ENCODE assay signal across 13 cellular contexts in the genomic region with DNA sequence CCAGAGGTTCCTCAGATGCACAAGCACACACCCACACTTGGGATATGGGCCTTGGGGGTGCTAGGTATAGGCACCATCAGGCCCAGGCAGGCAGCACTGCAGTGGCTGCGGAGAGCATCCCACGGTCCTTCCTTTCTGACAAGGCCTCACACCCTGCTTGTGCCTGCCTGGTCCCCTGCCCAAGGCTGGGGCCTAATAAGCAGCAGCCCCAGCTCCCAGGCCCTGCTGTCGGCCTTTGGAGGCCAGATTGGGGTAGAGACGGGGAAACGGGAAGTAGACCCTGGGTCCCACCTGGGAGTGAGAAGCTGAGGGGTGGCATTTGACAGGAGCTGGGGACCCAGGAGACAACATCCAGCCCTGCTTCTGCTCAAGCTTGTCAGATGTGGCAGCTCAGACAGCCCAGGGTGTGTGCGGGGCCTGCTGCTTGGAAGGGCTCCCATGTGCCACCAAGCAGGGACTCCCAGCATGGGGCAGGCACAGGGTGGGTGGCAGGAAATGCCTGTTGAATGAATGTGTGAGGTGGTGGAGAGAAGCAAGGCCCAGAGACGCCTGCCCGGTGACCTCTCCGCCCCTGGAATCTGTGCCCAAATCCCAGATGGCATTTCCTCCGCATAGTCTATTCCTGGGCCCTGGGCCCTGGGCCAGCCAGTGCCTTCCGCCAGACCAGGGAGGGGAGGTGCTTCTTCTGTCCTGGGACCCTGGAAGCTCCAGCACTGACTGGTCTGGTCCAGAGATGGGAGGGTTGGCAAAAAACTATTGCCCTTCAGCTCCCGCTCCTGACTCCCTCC. TPM values are rescaled to one million over a fixed set of nuclear protein-coding genes. Genes with fewer than 3 reads are reported as not detected.
DNase-seq lines count a peak whose midpoint lies in the region; ATAC-seq and TF ChIP-seq lines count a peak whose summit lies in the region.
"Had no signal": no experiment of that assay in that cellular context is flagged by ENCODE, and none has a peak within 500 bp of the region (broad histone marks: within the 10 kb centered on the region; RNA-seq: fewer than 3 reads in every experiment).

No MANE protein-coding gene starts in this region.

- H3K4me3 ChIP-seq in fibroblast of the aortic adventitia (ENCODE audit: low read depth, low read length): no peak overlapping the region
- H3K4me3 ChIP-seq in psoas muscle: peak overlapping the region; percentile 28
- no peak overlapping the region for H3K4me3 ChIP-seq in adrenal gland

- H3K27me3 ChIP-seq in psoas muscle (ENCODE audit: insufficient read depth in 3 of 3, low read length in 2 of 3) (peaks cover 0 to 7% (median 5%) of the 10 kb centered on the region in 3 donors), adrenal gland (peaks cover 11% of the 10 kb centered on the region)

- intact Hi-C loops in psoas muscle (cut with DNase I): no loop called here
- intact Hi-C loops in adrenal gland (cut with DNase I): no loop called here

- ATAC-seq in psoas muscle (peak; percentile 77 to 89 (median 85)), HG03460 (IDR thresholded peaks at IDR 0.05; ENCODE audit: unreplicated experiment) (no peak)
- ATAC-seq: natural killer cell treated with Interleukin-12 subunit alpha and Interleukin-12 subunit beta and Interleukin-15 and Interleukin-18, amount 100 ng/mL, for 72 hours had no signal

- H3K36me3 ChIP-seq in psoas muscle (ENCODE audit: insufficient read depth in 1 of 2, low read depth in 1 of 2) (no peaks in the 10 kb centered on the region), adrenal gland (replicated peaks in 1 of 2) (no peaks in the 10 kb centered on the region)

- H3K27ac ChIP-seq in RWPE1 (peak overlapping the region; percentile 78), psoas muscle (peak overlapping the region; percentile 69), adrenal gland (peak overlapping the region in 1 of 5 donors; percentile 40)

- WGBS in psoas muscle, 3 donors: 53 to 59% (median 58%) methylated on average over 12 of the region's 12 CpGs
- 73 to 89% (median 87%) methylated on average over 2 to 12 of the region's 12 CpGs for WGBS in adrenal gland, 4 donors

- CTCF ChIA-PET in RWPE1 (lab: Yijun Ruan, JAX): interaction anchor here (0.6 to 0.7 kb wide), 3 partner anchors 16 to 360 kb away, joined by 3 read pairs; no protein-coding TSS in a partner anchor

- H3K4me1 ChIP-seq in psoas muscle (peaks cover 21% of the 10 kb centered on the region), adrenal gland (replicated peaks in 1 of 2) (peaks cover 0 to 8% of the 10 kb centered on the region in 2 donors)

- POLR2A ChIA-PET in RWPE1 (lab: Yijun Ruan, JAX; ENCODE audit: low non-redundant PET): interaction anchor here (1.2 kb wide), 1 partner anchor 37 kb away, joined by 13 read pairs; the partner anchor contains the start of gene SF3B2

- no peak for TF ChIP-seq CTCF in RWPE1 (conservative IDR thresholded peaks at IDR 0.05; ENCODE audit: low read depth)
- no peak for TF ChIP-seq CTCF in fibroblast of the aortic adventitia (IDR thresholded peaks at IDR 0.05; ENCODE audit: insufficient read depth, low read length)
- no peak for TF ChIP-seq CTCF in psoas muscle (IDR thresholded peaks at IDR 0.05)
- no peak for TF ChIP-seq CTCF in adrenal gland (IDR thresholded peaks at IDR 0.05)

- H3K9me3 ChIP-seq in psoas muscle: no peaks in the 10 kb centered on the region
- H3K9me3 ChIP-seq in adrenal gland (replicated peaks in 1 of 3): no peaks in the 10 kb centered on the region

- TF ChIP-seq POLR2A in adrenal gland (IDR thresholded peaks at IDR 0.05): no peak

- DNase-seq in EL: peak; percentile 92
- no peak for DNase-seq in RWPE1 (ENCODE audit: low spot score)
- peak; percentile 43 for DNase-seq in fibroblast of the aortic adventitia (ENCODE audit: low read depth)
- DNase-seq in psoas muscle: peak in 1 of 2 donors; percentile 74
- no peak for DNase-seq in MV-4-11 (lab: John Stamatoyannopoulos, UW)
- DNase-seq in adrenal gland: no peak
- DNase-seq in activated CD8-positive, alpha-beta memory T cell treated with anti-CD3 and anti-CD28 coated beads, Interleukin-2, amount 50 U/mL, for 48 hours: no peak
- DNase-seq: activated CD8-positive, alpha-beta memory T cell treated with anti-CD3 and anti-CD28 coated beads, Interleukin-2, amount 50 U/mL, for 4 hours; stimulated activated CD4-positive, alpha-beta T cell treated with anti-CD3 and anti-CD28 coated beads, Interleukin-4, amount 100 ng/mL, for 1 hour had no signal

RNA-seq across cellular contexts. Expression of gene CST6, which starts 3.5 kb away (rescaled TPM):
- total RNA-seq in fibroblast of the aortic adventitia (ENCODE audit: low replicate concordance) (1.7 TPM in 1 of 2 replicates, not detected in the other), psoas muscle (under 1 TPM in 3 of 4 donors, not detected in 1; 0.40 to 0.93 (median 0.47) TPM), adrenal gland (under 1 TPM in 1 of 8 donors, not detected in 7; 0.55 TPM)
- polyA plus RNA-seq in psoas muscle (10 to 100 TPM in 1 of 3 donors, under 1 TPM in 1, not detected in 1; 0.13 to 18.7 TPM), adrenal gland (under 1 TPM in 1 of 3 donors, not detected in 2; 0.24 TPM)
- total RNA-seq: subcutaneous adipose tissue; T-helper 2 cell treated with Interferon-gamma antibody and Interleukin-4, amounts not matched to agents 100 ng/mL and 5 ng/mL, for 36 hours had no signal

RNA-seq across cellular contexts. Expression of gene CATSPER1, which starts 11.0 kb away (rescaled TPM):
- total RNA-seq in fibroblast of the aortic adventitia (ENCODE audit: low replicate concordance) (not detected in 2 replicates), psoas muscle (not detected), adrenal gland (under 1 TPM in 3 of 8 donors, not detected in 5; 0.20 to 0.47 (median 0.41) TPM)
- polyA plus RNA-seq in psoas muscle (under 1 TPM in 2 of 3 donors, not detected in 1; 0.01 to 0.55 TPM), adrenal gland (1 to 10 TPM in 1 of 3 donors, under 1 TPM in 2; 0.37 to 2.3 (median 0.61) TPM)

RNA-seq across cellular contexts. Expression of gene BANF1, which starts 13.0 kb away (rescaled TPM):
- 44.1 and 57.7 TPM in 2 replicates for total RNA-seq in fibroblast of the aortic adventitia (ENCODE audit: low replicate concordance)
- total RNA-seq in psoas muscle: 100 to 1,000 TPM; 298 to 384 (median 336) TPM
- polyA plus RNA-seq in psoas muscle: 100 to 1,000 TPM; 251 to 355 (median 314) TPM
- 100 to 1,000 TPM in 4 of 8 donors, 10 to 100 TPM in 4; 63.1 to 212 (median 138) TPM for total RNA-seq in adrenal gland
- polyA plus RNA-seq in adrenal gland: 100 to 1,000 TPM; 268 to 364 (median 270) TPM

RNA-seq across cellular contexts. Expression of gene EIF1AD, which starts 13.3 kb away (rescaled TPM):
- total RNA-seq in fibroblast of the aortic adventitia (ENCODE audit: low replicate concordance) (21.9 and 26.4 TPM in 2 replicates), psoas muscle (10 to 100 TPM; 24.8 to 44.5 (median 31.6) TPM), adrenal gland (10 to 100 TPM; 16.1 to 49.0 (median 29.6) TPM)
- polyA plus RNA-seq in psoas muscle (10 to 100 TPM; 29.4 to 63.1 (median 54.2) TPM), adrenal gland (10 to 100 TPM; 15.5 to 35.6 (median 20.4) TPM)

RNA-seq across cellular contexts. Expression of gene GAL3ST3, which starts 33.7 kb away (rescaled TPM):
- not detected in 2 replicates for total RNA-seq in fibroblast of the aortic adventitia (ENCODE audit: low replicate concordance)
- total RNA-seq in psoas muscle: under 1 TPM in 1 of 4 donors, not detected in 3; 0.36 TPM
- polyA plus RNA-seq in psoas muscle: under 1 TPM in 1 of 3 donors, not detected in 2; 0.03 TPM
- total RNA-seq in adrenal gland: under 1 TPM in 3 of 8 donors, not detected in 5; 0.17 to 0.41 (median 0.27) TPM
- polyA plus RNA-seq in adrenal gland: not detected
- total RNA-seq: natural killer cell treated with Interleukin-12 subunit alpha and Interleukin-12 subunit beta and Interleukin-15 and Interleukin-18, amount 100 ng/mL, for 72 hours; T-helper 2 cell treated with Interferon-gamma antibody and Interleukin-4, amounts not matched to agents 100 ng/mL and 5 ng/mL, for 36 hours had no signal

Comparison
In these comparisons a context has a peak if more than half of its experiments do, and no peak if none do; other contexts are left out.
1. DNase-seq: peak in EL (single experiment) and fibroblast of the aortic adventitia (single experiment); none in RWPE1 (single experiment), MV-4-11 (single experiment), adrenal gland (0 of 7) and activated CD8-positive, alpha-beta memory T cell treated with anti-CD3 and anti-CD28 coated beads, Interleukin-2, amount 50 U/mL, for 48 hours (single experiment).